ENCODE assay signal across 20 cellular contexts in the genomic region with DNA sequence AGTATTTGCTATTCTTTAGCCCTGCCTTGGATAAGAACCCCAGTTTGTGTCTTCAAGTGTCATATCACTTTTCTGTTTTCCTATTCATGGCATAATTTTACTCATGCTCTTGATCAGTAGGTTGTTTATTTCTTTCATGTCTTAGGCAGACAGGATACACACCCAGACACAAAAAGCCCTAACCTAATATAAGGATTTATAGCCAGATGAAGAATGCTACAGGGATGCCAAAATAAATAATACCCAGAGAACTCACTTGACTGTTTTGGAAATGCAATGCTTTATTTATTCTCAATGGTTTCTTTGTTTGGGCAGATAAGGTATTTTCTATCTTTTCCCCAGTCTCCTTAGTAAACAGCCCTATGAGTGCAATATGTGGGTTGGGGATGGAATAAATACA.
"Had no signal": no experiment of that assay in that cellular context is flagged by ENCODE, and none has a peak within 500 bp of the region (broad histone marks: within the 10 kb centered on the region; RNA-seq: fewer than 3 reads in every experiment).

No MANE protein-coding gene starts in this region.

- H3K36me3 ChIP-seq: esophagus muscularis mucosa, gastroesophageal sphincter, left ventricle myocardium inferior, lower lobe of right lung, stomach, thoracic aorta had no signal

- H3K9me3 ChIP-seq: esophagus muscularis mucosa, gastroesophageal sphincter, left ventricle myocardium inferior, lower lobe of right lung, psoas muscle, stomach, thoracic aorta had no signal

- H3K4me3 Mint-ChIP-seq: immature natural killer cell; natural killer cell treated with Interleukin-12 subunit alpha and Interleukin-12 subunit beta and Interleukin-15 and Interleukin-18, amount 100 ng/mL, for 72 hours had no signal

- H3K4me3 ChIP-seq: coronary artery, esophagus muscularis mucosa, gastroesophageal sphincter, left ventricle myocardium inferior, lower lobe of right lung, psoas muscle, skin epidermis, stomach, thoracic aorta had no signal

- DNase-seq: effector CD8-positive, alpha-beta T cell; glutamatergic neuron; immature natural killer cell; left ventricle myocardium inferior; lower lobe of right lung; mesenchymal stem cell; midbrain; psoas muscle; stimulated activated CD4-positive, alpha-beta T cell treated with anti-CD3 and anti-CD28 coated beads, Interleukin-2, amount 100 ng/mL, for 24 hours; stimulated activated naive CD4-positive, alpha-beta T cell; stomach; substantia nigra had no signal

- H3K4me1 ChIP-seq: esophagus muscularis mucosa, gastroesophageal sphincter, left ventricle myocardium inferior, lower lobe of right lung, psoas muscle, stomach had no signal

- H3K36me3 Mint-ChIP-seq: immature natural killer cell had no signal

- H3K27me3 ChIP-seq: esophagus muscularis mucosa, gastroesophageal sphincter, stomach had no signal

- H3K27ac Mint-ChIP-seq: immature natural killer cell; natural killer cell treated with Interleukin-12 subunit alpha and Interleukin-12 subunit beta and Interleukin-15 and Interleukin-18, amount 100 ng/mL, for 72 hours had no signal

- ATAC-seq: gastroesophageal sphincter; lower lobe of right lung; natural killer cell treated with Interleukin-12 subunit alpha and Interleukin-12 subunit beta and Interleukin-15 and Interleukin-18, amount 100 ng/mL, for 72 hours; psoas muscle; sciatic nerve had no signal

- H3K27ac ChIP-seq: coronary artery, epithelial cell of prostate, esophagus muscularis mucosa, gastroesophageal sphincter, left ventricle myocardium inferior, lower lobe of right lung, psoas muscle, skin epidermis, stomach, thoracic aorta had no signal

- H3K27me3 Mint-ChIP-seq: natural killer cell treated with Interleukin-12 subunit alpha and Interleukin-12 subunit beta and Interleukin-15 and Interleukin-18, amount 100 ng/mL, for 72 hours had no signal

- H3K4me1 Mint-ChIP-seq: immature natural killer cell had no signal
